ENCODE assay signal across 8 cellular contexts in genomic region chr16:67191410-67191994, GRCh38.
A peak's percentile ranks its signal among the peaks of the same experiment; 100 is the strongest.
DNase-seq lines count a peak whose midpoint lies in the region; ATAC-seq and TF ChIP-seq lines count a peak whose summit lies in the region.

No MANE protein-coding gene starts in this region.

- peaks cover 29% of the 10 kb centered on the region for H3K4me1 Mint-ChIP-seq in nephron

- H3K4me3 Mint-ChIP-seq in nephron, result peak overlapping the region; percentile 86 to 93 (median 89)

- H3K4me2 ChIP-seq in BLaER1, result peak overlapping the region; percentile 96

- H3K9ac ChIP-seq in BLaER1, result no peak overlapping the region
- no peak overlapping the region for H3K9ac ChIP-seq in HUES48 (ENCODE audit: low read depth, low read length)

- TF ChIP-seq CTCF in cardiac fibroblast (IDR thresholded peaks at IDR 0.05; ENCODE audit: low read depth, low read length) (no peak), nephron (IDR thresholded peaks at IDR 0.05; ENCODE audit: unreplicated experiment in 3 of 3) (no peak)

- H3K36me3 ChIP-seq in BLaER1 (peaks cover 36% of the 10 kb centered on the region), HUES48 (ENCODE audit: control insufficient read depth, insufficient read depth, low read length) (peaks cover 35% of the 10 kb centered on the region)

- peaks cover 23% of the 10 kb centered on the region for H3K36me3 Mint-ChIP-seq in nephron (ENCODE audit: low read depth)

- H4K20me1 ChIP-seq in BLaER1, result peaks cover 43% of the 10 kb centered on the region

- DNase-seq in cardiac fibroblast (ENCODE audit: low read depth in 2 of 2) (no peak), amniotic stem cell (lab: John Stamatoyannopoulos, UW) (no peak)
- DNase-seq in stimulated activated CD4-positive, alpha-beta T cell treated with anti-CD3 and anti-CD28 coated beads, Interleukin-4, amount 100 ng/mL, for 24 hours, result no peak

- peak overlapping the region; percentile 2 to 86 (median 67) for H3K27ac Mint-ChIP-seq in nephron

- no peaks in the 10 kb centered on the region for H3K27me3 Mint-ChIP-seq in nephron (ENCODE audit: low read depth)

- H3K4me1 ChIP-seq in BLaER1, result peaks cover 45% of the 10 kb centered on the region
- 0 out of 2 replicates have a peak, but pooled peaks cover 7% of the 10 kb centered on the region for H3K4me1 ChIP-seq in HUES48 (ENCODE audit: control insufficient read depth, insufficient read depth, low read length)

- H3K9me3 ChIP-seq in BLaER1 (no peaks in the 10 kb centered on the region), HUES48 (ENCODE audit: control insufficient read depth, insufficient read depth, low read length) (no peaks in the 10 kb centered on the region)

- no peaks in the 10 kb centered on the region for H3K9me3 Mint-ChIP-seq in nephron

- H3K4me3 ChIP-seq in BLaER1, result peak overlapping the region; percentile 100
- H3K4me3 ChIP-seq in HUES48 (ENCODE audit: low read depth, low read length), result peak overlapping the region; percentile 95; the same call in 1 of the 2 replicates
- H3K4me3 ChIP-seq in cardiac fibroblast (replicated peaks in 1 of 2; ENCODE audit: low read depth in 2 of 2, low read length in 2 of 2), result peak overlapping the region; percentile 14 to 98

- H3K27ac ChIP-seq in BLaER1 (no peak overlapping the region; the same call in 1 of the 2 replicates), HUES48 (ENCODE audit: low read depth, low read length) (no peak overlapping the region)

- no peak for ATAC-seq in HG03457 (IDR thresholded peaks at IDR 0.05; ENCODE audit: unreplicated experiment)
- ATAC-seq in GM18858 (IDR thresholded peaks at IDR 0.05; ENCODE audit: unreplicated experiment), result no peak

- H3K27me3 ChIP-seq in BLaER1 (no peaks in the 10 kb centered on the region), HUES48 (ENCODE audit: control insufficient read depth, insufficient read depth, low read length) (peaks cover 4% of the 10 kb centered on the region; the same call in 1 of the 2 replicates)
